ENCODE assay signal across 19 cellular contexts in genomic region chr7:71271203-71271602, GRCh38.
DNase-seq lines count a peak whose midpoint lies in the region; ATAC-seq and TF ChIP-seq lines count a peak whose summit lies in the region.
"Had no signal": no experiment of that assay in that cellular context is flagged by ENCODE, and none has a peak within 500 bp of the region (broad histone marks: within the 10 kb centered on the region; RNA-seq: fewer than 3 reads in every experiment).

No MANE protein-coding gene starts in this region.

- H3K14ac ChIP-seq in mesenchymal stem cell (ENCODE audit: low read length in 2 of 2), result no peak overlapping the region

- TF ChIP-seq CTCF in VCaP (conservative IDR thresholded peaks at IDR 0.05), result no peak
- no peak for TF ChIP-seq CTCF in prostate gland (IDR thresholded peaks at IDR 0.05)

- no peak overlapping the region for H3K4me3 ChIP-seq in mesenchymal stem cell (ENCODE audit: insufficient read depth in 1 of 2, low read depth in 1 of 2, low read length in 2 of 2)
- no peak overlapping the region for H3K4me3 ChIP-seq in prostate gland
- H3K4me3 ChIP-seq: GM23248 had no signal

- H3K9me3 ChIP-seq in mesenchymal stem cell (ENCODE audit: control insufficient read depth, low read length) (peaks cover 3% of the 10 kb centered on the region), prostate gland (no peaks in the 10 kb centered on the region)
- H3K9me3 ChIP-seq: BE2C, Caco-2 had no signal

- no peak overlapping the region for H2BK12ac ChIP-seq in mesenchymal stem cell (ENCODE audit: low read length in 2 of 2)

- no peak overlapping the region for H3K18ac ChIP-seq in mesenchymal stem cell (ENCODE audit: low read depth in 1 of 2, low read length in 2 of 2)

- H3K36me3 ChIP-seq in mesenchymal stem cell (ENCODE audit: control insufficient read depth in 1 of 2, insufficient read depth in 2 of 2, low read depth in 1 of 2, low read length in 2 of 2) (no peaks in the 10 kb centered on the region), prostate gland (no peaks in the 10 kb centered on the region)
- H3K36me3 ChIP-seq: BE2C had no signal

- no peak overlapping the region for H2BK5ac ChIP-seq in mesenchymal stem cell (ENCODE audit: low read depth, low read length, poor library complexity, severe bottlenecking)

- no peak overlapping the region for H4K8ac ChIP-seq in mesenchymal stem cell (ENCODE audit: low read length)

- H2BK120ac ChIP-seq in mesenchymal stem cell (ENCODE audit: low read depth, low read length), result no peak overlapping the region

- DNase-seq in mesenchymal stem cell, result no peak
- no peak for DNase-seq in prostate gland (ENCODE audit: low spot score)
- peak; percentile 50 for DNase-seq in ureter (ENCODE audit: low spot score)
- no peak for DNase-seq in left ventricle myocardium superior
- no peak for DNase-seq in DMS79 (lab: John Stamatoyannopoulos, UW)
- no peak for DNase-seq in middle frontal gyrus (ENCODE audit: extremely low spot score, low spot score)
- DNase-seq: BE2C; Caco-2; CD4-positive, CD25-positive, alpha-beta regulatory T cell; GDM1; GM23248; MM.1S; NCI-H1092; NCI-H1436 treated with DMSO at 0.1 percent for 48 hours; NCI-H2029; NCI-H446 treated with DMSO at 0.1 percent for 48 hours; NK-92 treated with Interleukin-12 subunit alpha and Interleukin-12 subunit beta, amount 100 ng/mL, for 24 hours; SHP77 treated with DMSO at 0.1 percent for 48 hours had no signal

- H3K27me3 ChIP-seq in mesenchymal stem cell (ENCODE audit: control insufficient read depth in 1 of 2, insufficient read depth in 1 of 2, low read length in 2 of 2) (no peaks in the 10 kb centered on the region), prostate gland (replicated peaks; ENCODE audit: insufficient read depth) (no peaks in the 10 kb centered on the region)
- H3K27me3 ChIP-seq: BE2C had no signal

- H2AFZ ChIP-seq in mesenchymal stem cell (ENCODE audit: low read depth, low read length), result no peak overlapping the region
- H2AFZ ChIP-seq: GM23248 had no signal

- H2BK15ac ChIP-seq in mesenchymal stem cell (ENCODE audit: low read depth, poor library complexity, severe bottlenecking), result no peak overlapping the region

- H3K9ac ChIP-seq in mesenchymal stem cell (ENCODE audit: low read length), result peak overlapping the region; percentile 1
- H3K9ac ChIP-seq: GM23248 had no signal

- 83% methylated on average over 7 of the region's 8 CpGs for WGBS in mesenchymal stem cell
- WGBS in prostate gland, result 57% methylated on average over 8 of the region's 8 CpGs

- H3K4ac ChIP-seq in mesenchymal stem cell (ENCODE audit: low read depth in 1 of 2, low read length in 2 of 2), result no peak overlapping the region

- H3K23ac ChIP-seq in mesenchymal stem cell (ENCODE audit: low read length in 2 of 2), result no peak overlapping the region

- H3K4me1 ChIP-seq in mesenchymal stem cell (ENCODE audit: control insufficient read depth, insufficient read depth, low read depth, low read length) (no peaks in the 10 kb centered on the region), prostate gland (replicated peaks) (peaks cover 4% of the 10 kb centered on the region)
- H3K4me1 ChIP-seq: BE2C, Caco-2 had no signal

- no peak for TF ChIP-seq POLR2A in prostate gland (IDR thresholded peaks at IDR 0.05)

- no peaks in the 10 kb centered on the region for H3K79me1 ChIP-seq in mesenchymal stem cell (replicated peaks; ENCODE audit: low read length, poor library complexity, severe bottlenecking)

- H3K4me2 ChIP-seq in mesenchymal stem cell (ENCODE audit: low read length, poor library complexity, severe bottlenecking), result no peak overlapping the region

- intact Hi-C loops in prostate gland (cut with DNase I) (no loop called here), left ventricle myocardium superior (cut with micrococcal nuclease) (no loop called here)

- peak overlapping the region; percentile 26 for H3K27ac ChIP-seq in VCaP
- no peak overlapping the region for H3K27ac ChIP-seq in mesenchymal stem cell (ENCODE audit: low read length, poor library complexity, severe bottlenecking)
- H3K27ac ChIP-seq in prostate gland, result peak overlapping the region; percentile 33 to 38
- H3K27ac ChIP-seq: GM23248 had no signal

- H2AK5ac ChIP-seq in mesenchymal stem cell (ENCODE audit: low read length, severe bottlenecking), result no peak overlapping the region

- no peak overlapping the region for H4K91ac ChIP-seq in mesenchymal stem cell (ENCODE audit: low read length)

- ATAC-seq in left ventricle myocardium superior, result no peak
